Comparison of ENCODE assay signal across 1 cellular context in genomic region chr18:44959013-44959412, GRCh38.
TF ChIP-seq lines count a peak whose summit lies in the region.

No MANE protein-coding gene starts in this region.

TF ChIP-seq in liver, 16 proteins besides CTCF, POLR2A, EP300 and RAD21 (continued from another document):
- TF ChIP-seq REST (IDR thresholded peaks at IDR 0.05) (no peak), EGR1 (IDR thresholded peaks at IDR 0.05; ENCODE audit: low read depth in 2 of 2) (no peak), ATF3 (IDR thresholded peaks at IDR 0.05) (no peak), NR2F2 (IDR thresholded peaks at IDR 0.05) (no peak), ZBTB33 (IDR thresholded peaks at IDR 0.05) (no peak), HNF4A (conservative IDR thresholded peaks at IDR 0.05) (peak; percentile 18 to 67), SP1 (IDR thresholded peaks at IDR 0.05) (no peak), RXRA (IDR thresholded peaks at IDR 0.05) (peak in 1 of 2 donors; percentile 66)
